In the genomic region with DNA sequence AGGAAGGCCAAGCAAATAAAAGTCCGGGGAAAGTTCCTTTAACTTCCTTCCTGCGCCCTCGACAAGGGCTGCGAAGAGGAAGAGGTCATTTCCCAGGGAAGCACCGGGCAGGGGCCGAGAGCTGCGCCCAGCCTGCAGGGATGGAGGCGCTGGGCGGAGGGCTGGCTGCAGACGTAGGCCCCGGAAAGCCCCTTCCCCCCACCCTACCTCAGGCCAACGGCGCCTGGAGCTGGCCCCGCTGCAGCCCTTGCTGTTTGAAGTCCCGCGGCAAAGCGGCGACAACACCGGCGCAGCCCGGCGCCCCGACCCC, we compare ENCODE assay signal across 8 cellular contexts.
A peak's percentile ranks its signal among the peaks of the same experiment; 100 is the strongest.
DNase-seq lines count a peak whose midpoint lies in the region; ATAC-seq, FAIRE-seq and TF ChIP-seq lines count a peak whose summit lies in the region.

No MANE protein-coding gene starts in this region.

- peaks cover 0 to 34% (median 23%) of the 10 kb centered on the region in 11 experiments; a peak in 13 of 22 replicates for H4K20me1 ChIP-seq in BLaER1 treated with 17β-estradiol and CSF1 and Interleukin-3, amounts not matched to agents 10 nM and 100 nM

- DNase-seq in OCI-M1 (lab: John Stamatoyannopoulos, UW) (peak; percentile 42), dorsolateral prefrontal cortex (peak in 1 of 10 donors; percentile 18), urothelium cell line (ENCODE audit: low spot score) (peak; percentile 77), cerebellum (ENCODE audit: low spot score) (no peak), SKM-1 (lab: John Stamatoyannopoulos, UW; ENCODE audit: unreplicated experiment) (no peak)

- intact Hi-C loops in dorsolateral prefrontal cortex (cut with DNase I), result loop anchor here (2.0 to 5.0 kb wide), 5 partner anchors 26 to 66 kb away; a partner anchor contains a TSS

- no peaks in the 10 kb centered on the region for H3K9me3 ChIP-seq in BLaER1 treated with 17β-estradiol and CSF1 and Interleukin-3, amounts not matched to agents 10 nM and 100 nM (replicated peaks in 1 of 11)
- H3K9me3 ChIP-seq in mesodermal cell (ENCODE audit: control insufficient read depth, low read length), result no peaks in the 10 kb centered on the region

- H3K27ac ChIP-seq in BLaER1 treated with 17β-estradiol and CSF1 and Interleukin-3, amounts not matched to agents 10 nM and 100 nM, result peak overlapping the region; percentile 89 to 99 (median 97)
- H3K27ac ChIP-seq in dorsolateral prefrontal cortex (peak overlapping the region; percentile 62 to 99 (median 96)), mesodermal cell (ENCODE audit: low read depth, low read length, severe bottlenecking) (peak overlapping the region; percentile 97)

- H3K27me3 ChIP-seq in BLaER1 treated with 17β-estradiol and CSF1 and Interleukin-3, amounts not matched to agents 10 nM and 100 nM, result no peaks in the 10 kb centered on the region
- no peaks in the 10 kb centered on the region for H3K27me3 ChIP-seq in dorsolateral prefrontal cortex

- H3K4me2 ChIP-seq in BLaER1 treated with 17β-estradiol and CSF1 and Interleukin-3, amounts not matched to agents 10 nM and 100 nM, result peak overlapping the region; percentile 88 to 99 (median 97)

- TF ChIP-seq CTCF in dorsolateral prefrontal cortex (IDR thresholded peaks at IDR 0.05 in 54 of 56, conservative IDR thresholded peaks at IDR 0.05 in 2 of 56; ENCODE audit: low read depth in 1 of 56, partially characterized antibody in 56 of 56), result no peak

- H3K4me3 ChIP-seq in BLaER1 treated with 17β-estradiol and CSF1 and Interleukin-3, amounts not matched to agents 10 nM and 100 nM, result peak overlapping the region; percentile 68 to 94 (median 88)
- peak overlapping the region; percentile 47 to 86 (median 75) for H3K4me3 ChIP-seq in dorsolateral prefrontal cortex
- peak overlapping the region; percentile 56 for H3K4me3 ChIP-seq in mesodermal cell (ENCODE audit: extremely low read depth, insufficient read depth, low read length, poor library complexity, severe bottlenecking)

- peak overlapping the region; percentile 89 to 99 (median 96) for H3K9ac ChIP-seq in BLaER1 treated with 17β-estradiol and CSF1 and Interleukin-3, amounts not matched to agents 10 nM and 100 nM

- H3K4me1 ChIP-seq in BLaER1 treated with 17β-estradiol and CSF1 and Interleukin-3, amounts not matched to agents 10 nM and 100 nM, result peaks cover 68 to 74% (median 72%) of the 10 kb centered on the region in 10 experiments
- H3K4me1 ChIP-seq in mesodermal cell (ENCODE audit: control insufficient read depth, insufficient read depth, low read length, poor library complexity, severe bottlenecking), result peaks cover 46% of the 10 kb centered on the region

- H3K36me3 ChIP-seq in BLaER1 treated with 17β-estradiol and CSF1 and Interleukin-3, amounts not matched to agents 10 nM and 100 nM, result peaks cover 0 to 13% (median 8%) of the 10 kb centered on the region in 11 experiments; a peak in 11 of 22 replicates
- H3K36me3 ChIP-seq in mesodermal cell (ENCODE audit: control insufficient read depth, insufficient read depth, low read length), result peaks cover 7% of the 10 kb centered on the region

- 0% methylated on average over 6 to 11 of the region's 23 CpGs for WGBS in mesodermal cell (ENCODE audit: insufficient coverage in 2 of 2), 2 experiments

- ATAC-seq in GM21360 (IDR thresholded peaks at IDR 0.05; ENCODE audit: unreplicated experiment), result peak; percentile 15

- no peak for FAIRE-seq in urothelium cell line (lab: Jason Lieb, UNC)

Comparison
In these comparisons a context has a peak if more than half of its experiments do, and no peak if none do; other contexts are left out.
1. DNase-seq: peak in OCI-M1 (single experiment) and urothelium cell line (single experiment); none in cerebellum (single experiment) and SKM-1 (single experiment).
2. Peak in every context shown above with its lines, with median percentiles within 50 percentile points of each other: H3K27ac ChIP-seq and H3K4me3 ChIP-seq.